Comparison of ENCODE assay signal across 18 cellular contexts in genomic region chr14:49220492-49220891, GRCh38.
DNase-seq lines count a peak whose midpoint lies in the region; ATAC-seq and TF ChIP-seq lines count a peak whose summit lies in the region.
"Had no signal": no experiment of that assay in that cellular context is flagged by ENCODE, and none has a peak within 500 bp of the region (broad histone marks: within the 10 kb centered on the region; RNA-seq: fewer than 3 reads in every experiment).

No MANE protein-coding gene starts in this region.

- no peak overlapping the region for H3K9ac ChIP-seq in mesenchymal stem cell (ENCODE audit: low read length)

- H3K14ac ChIP-seq in mesenchymal stem cell (ENCODE audit: low read length in 2 of 2) = no peak overlapping the region

- no peak overlapping the region for H2AK5ac ChIP-seq in mesenchymal stem cell (ENCODE audit: low read length, severe bottlenecking)

- H3K9me3 ChIP-seq in mucosa of descending colon (no peaks in the 10 kb centered on the region), mesenchymal stem cell (ENCODE audit: control insufficient read depth, low read length) (no peaks in the 10 kb centered on the region)

- H3K27me3 ChIP-seq in mesenchymal stem cell (ENCODE audit: control insufficient read depth in 1 of 2, insufficient read depth in 1 of 2, low read length in 2 of 2) = no peaks in the 10 kb centered on the region

- no peak overlapping the region for H3K23ac ChIP-seq in mesenchymal stem cell (ENCODE audit: low read length in 2 of 2)

- no peak overlapping the region for H2BK5ac ChIP-seq in mesenchymal stem cell (ENCODE audit: low read depth, low read length, poor library complexity, severe bottlenecking)

- no peak overlapping the region for H2BK120ac ChIP-seq in mesenchymal stem cell (ENCODE audit: low read depth, low read length)

- intact Hi-C loops in mucosa of descending colon (cut with DNase I, micrococcal nuclease) = no loop called here

- no peaks in the 10 kb centered on the region for H3K79me1 ChIP-seq in mesenchymal stem cell (replicated peaks; ENCODE audit: low read length, poor library complexity, severe bottlenecking)

- ATAC-seq in mucosa of descending colon = no peak

- H3K4me3 ChIP-seq in mucosa of descending colon = no peak overlapping the region
- no peak overlapping the region for H3K4me3 ChIP-seq in mesenchymal stem cell (ENCODE audit: insufficient read depth in 1 of 2, low read depth in 1 of 2, low read length in 2 of 2)
- H3K4me3 ChIP-seq: PC-9, SK-N-MC had no signal

- no peak overlapping the region for H4K91ac ChIP-seq in mesenchymal stem cell (ENCODE audit: low read length)

- no peak overlapping the region for H4K8ac ChIP-seq in mesenchymal stem cell (ENCODE audit: low read length)

- H3K36me3 ChIP-seq in mucosa of descending colon (ENCODE audit: low read depth) (no peaks in the 10 kb centered on the region), mesenchymal stem cell (ENCODE audit: control insufficient read depth in 1 of 2, insufficient read depth in 2 of 2, low read depth in 1 of 2, low read length in 2 of 2) (no peaks in the 10 kb centered on the region)

- H3K4me2 ChIP-seq in mesenchymal stem cell (ENCODE audit: low read length, poor library complexity, severe bottlenecking) = no peak overlapping the region
- H3K4me2 ChIP-seq: PC-9 had no signal

- H3K27ac ChIP-seq in mesenchymal stem cell (ENCODE audit: low read length, poor library complexity, severe bottlenecking) = no peak overlapping the region
- H3K27ac ChIP-seq: PC-9, SK-N-MC had no signal

- H3K4me1 ChIP-seq in mucosa of descending colon (ENCODE audit: low read depth) (no peaks in the 10 kb centered on the region), mesenchymal stem cell (ENCODE audit: control insufficient read depth, insufficient read depth, low read depth, low read length) (peaks cover 2% of the 10 kb centered on the region)

- H3K18ac ChIP-seq in mesenchymal stem cell (ENCODE audit: low read depth in 1 of 2, low read length in 2 of 2) = no peak overlapping the region

- no peak overlapping the region for H2BK12ac ChIP-seq in mesenchymal stem cell (ENCODE audit: low read length in 2 of 2)

- TF ChIP-seq CTCF in mucosa of descending colon (IDR thresholded peaks at IDR 0.05) (no peak), GM20000 (IDR thresholded peaks at IDR 0.05; ENCODE audit: extremely low read depth, missing control alignments) (no peak)

- no peak overlapping the region for H2BK15ac ChIP-seq in mesenchymal stem cell (ENCODE audit: low read depth, poor library complexity, severe bottlenecking)

- H2AFZ ChIP-seq in mesenchymal stem cell (ENCODE audit: low read depth, low read length) = no peak overlapping the region
- H2AFZ ChIP-seq: PC-9 had no signal

- H3K4ac ChIP-seq in mesenchymal stem cell (ENCODE audit: low read depth in 1 of 2, low read length in 2 of 2) = no peak overlapping the region

- 93% methylated on average over 3 of the region's 3 CpGs for WGBS in mesenchymal stem cell

- DNase-seq in NCI-H2171 treated with DMSO at 0.1 percent for 48 hours (lab: John Stamatoyannopoulos, UW) (peak; percentile 47), NCI-H2171 (lab: John Stamatoyannopoulos, UW) (no peak), NCI-H446 (lab: John Stamatoyannopoulos, UW) (peak; percentile 63 to 74), astrocyte of the hippocampus (ENCODE audit: low read depth, low spot score) (peak; percentile 60), renal cortical epithelial cell (ENCODE audit: low read depth) (peak; percentile 2), mucosa of descending colon (no peak), GM20000 (ENCODE audit: low spot score) (no peak), mesenchymal stem cell (no peak)
- DNase-seq: C1 segment of cervical spinal cord; DMS79; HCEC 1CT; MV-4-11; NCI-H1436; NCI-H2107; NCI-H510A; NK-92 treated with Interleukin-12 subunit alpha and Interleukin-12 subunit beta, amount 100 ng/mL, for 24 hours; PC-9 had no signal

Comparison
In these comparisons a context has a peak if more than half of its experiments do, and no peak if none do; other contexts are left out.
1. DNase-seq: peak in NCI-H2171 treated with DMSO at 0.1 percent for 48 hours (single experiment), NCI-H446 (2 of 2), astrocyte of the hippocampus (single experiment) and renal cortical epithelial cell (single experiment); none in NCI-H2171 (single experiment), mucosa of descending colon (0 of 3), GM20000 (single experiment) and mesenchymal stem cell (single experiment).